22 cellular contexts compared by ENCODE assay signal in genomic region chr1:185325413-185325812, GRCh38. TPM values are rescaled to one million over a fixed set of nuclear protein-coding genes. Genes with fewer than 3 reads are reported as not detected.
DNase-seq lines count a peak whose midpoint lies in the region; TF ChIP-seq lines count a peak whose summit lies in the region.
"Had no signal": no experiment of that assay in that cellular context is flagged by ENCODE, and none has a peak within 500 bp of the region (broad histone marks: within the 10 kb centered on the region; RNA-seq: fewer than 3 reads in every experiment).

No MANE protein-coding gene starts in this region.

- H4K5ac ChIP-seq in mesendoderm (ENCODE audit: low read length): no peak overlapping the region

- H2AK5ac ChIP-seq in mesendoderm (ENCODE audit: low read length): no peak overlapping the region

- H3K27me3 ChIP-seq in neutrophil (no peaks in the 10 kb centered on the region), mesendoderm (ENCODE audit: insufficient read depth, low read length, poor library complexity) (no peaks in the 10 kb centered on the region)
- H3K27me3 ChIP-seq: BE2C, ovary, transverse colon had no signal

- H2BK120ac ChIP-seq in mesendoderm (ENCODE audit: low read depth, low read length): no peak overlapping the region

- H3K79me1 ChIP-seq in mesendoderm (ENCODE audit: low read length): no peaks in the 10 kb centered on the region

- TF ChIP-seq POLR2A in erythroblast (IDR thresholded peaks at IDR 0.05; ENCODE audit: low read length): no peak

- H3K18ac ChIP-seq in mesendoderm (ENCODE audit: low read length): no peak overlapping the region

- no peak overlapping the region for H4K8ac ChIP-seq in mesendoderm (ENCODE audit: low read depth, low read length)

- TF ChIP-seq CTCF in neutrophil (IDR thresholded peaks at IDR 0.05): no peak

- H3K36me3 ChIP-seq in neutrophil (no peaks in the 10 kb centered on the region), mesendoderm (ENCODE audit: control insufficient read depth, insufficient read depth, low read length) (no peaks in the 10 kb centered on the region)
- H3K36me3 ChIP-seq: BE2C, HAP-1, ovary, transverse colon had no signal

- no peak overlapping the region for H2BK5ac ChIP-seq in mesendoderm (ENCODE audit: low read length)

- no peak overlapping the region for H3K4ac ChIP-seq in mesendoderm (ENCODE audit: low read depth, low read length)

- H3K4me1 ChIP-seq in neutrophil (ENCODE audit: control insufficient read depth in 1 of 2, insufficient read depth in 1 of 2, low read depth in 1 of 2, low read length in 1 of 2) (peaks cover 63 to 68% of the 10 kb centered on the region in 2 experiments), mesendoderm (ENCODE audit: control insufficient read depth, low read depth, low read length) (no peaks in the 10 kb centered on the region)
- H3K4me1 ChIP-seq: BE2C, HAP-1, transverse colon had no signal

- no peak overlapping the region for H3K4me3 ChIP-seq in neutrophil (ENCODE audit: low read depth in 1 of 2, low read length in 1 of 2)
- no peak overlapping the region for H3K4me3 ChIP-seq in mesendoderm (ENCODE audit: low read length)
- H3K4me3 ChIP-seq: HAP-1, ovary, transverse colon had no signal

- no peaks in the 10 kb centered on the region for H3K79me2 ChIP-seq in mesendoderm (ENCODE audit: control insufficient read depth, insufficient read depth, low read length)

- H2BK15ac ChIP-seq in mesendoderm (replicated peaks; ENCODE audit: low read depth): no peak overlapping the region

- H3K4me2 ChIP-seq in mesendoderm (ENCODE audit: low read length): no peak overlapping the region

- DNase-seq in DMS153 (lab: John Stamatoyannopoulos, UW) (peak; percentile 36), DMS153 treated with DMSO at 0.1 percent for 48 hours (lab: John Stamatoyannopoulos, UW; ENCODE audit: unreplicated experiment) (no peak), NCI-H2029 treated with DMSO at 0.1 percent for 48 hours (lab: John Stamatoyannopoulos, UW) (peak; percentile 67), erythroblast (lab: John Stamatoyannopoulos, UW) (peak; percentile 40 to 56), mesendoderm (no peak)
- no peak for DNase-seq in stimulated activated CD4-positive, alpha-beta T cell treated with anti-CD3 and anti-CD28 coated beads, Interleukin-4, amount 100 ng/mL, for 4 hours
- DNase-seq in activated CD4-positive, alpha-beta T cell treated with anti-CD3 and anti-CD28 coated beads for 1 hour: no peak
- DNase-seq: 8988T; BE2C; central memory CD4-positive, alpha-beta T cell; COR-L47; head of caudate nucleus; naive B cell; NCI-H1694; NCI-H510A treated with DMSO at 0.1 percent for 48 hours; ovary; stimulated activated naive CD4-positive, alpha-beta T cell treated with Interleukin-2 at 50 U/mL for 16 hours; T-cell; transverse colon had no signal

- no CpG with 5 or more reads among the region's 4 CpGs for WGBS in mesendoderm (ENCODE audit: extremely low coverage, insufficient coverage, low lambda C conversion rate)

- no peak overlapping the region for H3K56ac ChIP-seq in mesendoderm (ENCODE audit: low read length)

- H3K27ac ChIP-seq in neutrophil (peak overlapping the region; percentile 76), mesendoderm (ENCODE audit: low read depth, low read length) (no peak overlapping the region)
- H3K27ac ChIP-seq: HL-60, ovary, transverse colon had no signal

- H3K9ac ChIP-seq in mesendoderm (ENCODE audit: low read length): no peak overlapping the region

- no peak overlapping the region for H3K23ac ChIP-seq in mesendoderm (ENCODE audit: low read length)

- H3K9me3 ChIP-seq in neutrophil: no peaks in the 10 kb centered on the region
- H3K9me3 ChIP-seq: BE2C, HAP-1, ovary, transverse colon had no signal

RNA-seq across cellular contexts. Expression of gene IVNS1ABP, which starts 8.4 kb away (rescaled TPM):
- 99.3 TPM for polyA plus RNA-seq in mesendoderm (2013, experiment 1 of 2)
- 97.1 TPM for polyA plus RNA-seq in mesendoderm (2013, experiment 2 of 2)

Comparison
In these comparisons a context has a peak if more than half of its experiments do, and no peak if none do; other contexts are left out.
1. DNase-seq: peak in DMS153 (single experiment), NCI-H2029 treated with DMSO at 0.1 percent for 48 hours (single experiment) and erythroblast (2 of 2); none in DMS153 treated with DMSO at 0.1 percent for 48 hours (single experiment), stimulated activated CD4-positive, alpha-beta T cell treated with anti-CD3 and anti-CD28 coated beads, Interleukin-4, amount 100 ng/mL, for 4 hours (0 of 2), mesendoderm (single experiment) and activated CD4-positive, alpha-beta T cell treated with anti-CD3 and anti-CD28 coated beads for 1 hour (single experiment).